1 cellular context compared by ENCODE assay signal in the genomic region with DNA sequence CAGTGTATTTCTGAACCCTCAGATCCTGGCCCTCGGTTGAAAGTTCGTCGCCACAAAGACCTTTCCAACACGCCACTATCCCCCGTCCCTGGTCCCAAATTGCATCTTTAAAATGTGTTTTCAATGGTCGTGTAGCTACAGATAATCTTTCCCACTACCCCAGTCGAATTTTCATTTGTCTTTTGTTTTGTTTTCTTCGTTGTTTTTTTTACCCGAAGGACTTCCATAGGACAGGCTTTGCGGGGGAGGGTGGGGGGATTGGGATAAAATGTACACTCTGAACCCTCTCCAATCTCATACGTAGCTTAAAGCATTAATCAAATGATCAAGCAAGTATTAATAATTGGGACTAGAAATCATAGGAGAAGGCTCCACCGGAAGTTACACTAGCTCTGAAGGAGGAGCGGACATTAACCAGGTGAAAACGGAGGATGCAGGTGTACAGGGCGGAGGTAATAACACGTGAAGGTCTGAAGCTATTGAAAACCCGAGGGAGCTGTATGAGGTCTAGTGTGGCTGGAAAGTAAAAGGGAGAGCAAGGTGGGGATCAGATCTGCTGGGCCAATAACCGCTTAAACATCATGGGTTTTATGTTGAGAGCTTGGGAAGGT.
TF ChIP-seq lines count a peak whose summit lies in the region.

No MANE protein-coding gene starts in this region.

TF ChIP-seq in IMR-90, 13 proteins besides CTCF, POLR2A, EP300 and RAD21 (continued from another document):
- no peak for TF ChIP-seq MXI1 (IDR thresholded peaks at IDR 0.05; ENCODE audit: borderline replicate concordance, low read depth, low read length)
